Comparison of ENCODE assay signal across 1 cellular context in genomic region chr7:118300177-118300576, GRCh38.
TF ChIP-seq lines count a peak whose summit lies in the region.

No MANE protein-coding gene starts in this region.

TF ChIP-seq in SK-N-SH treated with all-trans-retinoic acid at 6 μM for 48 hours, 23 proteins besides CTCF, POLR2A, EP300 and RAD21 (continued from another document):
- no peak for TF ChIP-seq CREB5 (CRISPR knock-in tag; IDR thresholded peaks at IDR 0.05; ENCODE audit: low read depth)
- TF ChIP-seq ZNF70 (CRISPR knock-in tag; IDR thresholded peaks at IDR 0.05): no peak
- no peak for TF ChIP-seq CSDC2 (CRISPR knock-in tag; IDR thresholded peaks at IDR 0.05)
- TF ChIP-seq POU6F1 (CRISPR knock-in tag; IDR thresholded peaks at IDR 0.05; ENCODE audit: borderline replicate concordance, low read depth): no peak
TF ChIP-seq in SK-N-SH treated with all-trans-retinoic acid at 6 μM for 48 hours: peak in this region for 0.
